21 cellular contexts compared by ENCODE assay signal in the genomic region with DNA sequence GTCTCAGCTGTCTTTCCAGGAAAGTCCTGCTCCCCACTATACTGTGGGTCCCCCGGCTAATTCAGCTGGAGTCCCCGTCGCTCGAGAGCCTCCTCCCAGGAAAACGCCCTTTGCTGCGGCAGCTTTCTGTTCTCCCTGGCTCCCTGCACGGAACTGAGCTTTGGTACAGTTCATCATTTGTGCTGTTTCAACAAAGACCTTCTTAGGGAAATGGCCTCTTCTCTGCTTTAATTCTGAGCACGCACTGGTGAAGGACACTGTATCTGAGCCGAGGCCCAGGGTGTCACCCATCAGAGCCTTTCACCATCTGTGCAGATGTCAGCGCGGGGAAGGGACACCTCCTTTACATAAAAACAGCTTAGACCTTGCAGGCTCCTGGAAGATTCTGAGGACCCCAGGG.
"Had no signal": no experiment of that assay in that cellular context is flagged by ENCODE, and none has a peak within 500 bp of the region (broad histone marks: within the 10 kb centered on the region; RNA-seq: fewer than 3 reads in every experiment).

No MANE protein-coding gene starts in this region.

- DNase-seq: cerebellar nuclear complex; colonic mucosa; dermis blood vessel endothelial cell; effector CD4-positive, alpha-beta T cell; endodermal cell; erythroblast; foreskin keratinocyte; heart left ventricle; kidney glomerular epithelial cell; left lung; lower lobe of right lung; mesenchymal stem cell; naive B cell; spleen; stimulated activated CD4-positive, alpha-beta T cell treated with anti-CD3 and anti-CD28 coated beads, Interleukin-15, amount 100 ng/mL, for 24 hours; stimulated activated CD4-positive, alpha-beta T cell treated with anti-CD3 and anti-CD28 coated beads, Interleukin-1b, Interleukin-23, amount 100 ng/mL, for 48 hours; stimulated activated CD4-positive, alpha-beta T cell treated with anti-CD3 and anti-CD28 coated beads, Interleukin-4, amount 100 ng/mL, for 24 hours had no signal

- H3K36me3 ChIP-seq: colonic mucosa, heart left ventricle, left lung, lower lobe of right lung, neutrophil, spleen, thoracic aorta had no signal

- H3K27me3 ChIP-seq: colonic mucosa, foreskin keratinocyte had no signal

- H3K4me1 ChIP-seq: colonic mucosa, heart left ventricle, left lung, lower lobe of right lung, spleen had no signal

- H3K4me3 ChIP-seq: colonic mucosa, heart left ventricle, left lung, lower lobe of right lung, spleen, thoracic aorta had no signal

- H3K27ac ChIP-seq: colonic mucosa, foreskin keratinocyte, heart left ventricle, left lung, lower lobe of right lung, neutrophil, spleen, thoracic aorta had no signal

- H3K9me3 ChIP-seq: colonic mucosa, neutrophil had no signal

- ATAC-seq: foreskin keratinocyte; heart left ventricle; left lung; sciatic nerve; stimulated activated memory B cell treated with anti-CD40 and anti-IgM and Interleukin-4, amounts not matched to agents 10 μg/mL and 1 μg/mL and 100 μg/mL, for 72 hours had no signal
